ENCODE assay signal across 9 cellular contexts in genomic region chr11:119368121-119369034, GRCh38. TPM values are rescaled to one million over a fixed set of nuclear protein-coding genes. Genes with fewer than 3 reads are reported as not detected.
A peak's percentile ranks its signal among the peaks of the same experiment; 100 is the strongest.
DNase-seq lines count a peak whose midpoint lies in the region; ATAC-seq and TF ChIP-seq lines count a peak whose summit lies in the region.
"Had no signal": no experiment of that assay in that cellular context is flagged by ENCODE, and none has a peak within 500 bp of the region (broad histone marks: within the 10 kb centered on the region; RNA-seq: fewer than 3 reads in every experiment).

No MANE protein-coding gene starts in this region.

- TF ChIP-seq POLR2A in spleen (IDR thresholded peaks at IDR 0.05), result no peak

- H3K4me3 ChIP-seq in SK-N-MC (peak overlapping the region; percentile 59), hepatocyte (no peak overlapping the region), spleen (no peak overlapping the region)

- ATAC-seq in HG03460 (IDR thresholded peaks at IDR 0.05; ENCODE audit: unreplicated experiment), result no peak
- no peak for ATAC-seq in HG03342 (IDR thresholded peaks at IDR 0.05; ENCODE audit: unreplicated experiment)
- ATAC-seq in HG03378 (IDR thresholded peaks at IDR 0.05; ENCODE audit: unreplicated experiment), result no peak
- ATAC-seq: activated naive CD4-positive, alpha-beta T cell treated with anti-CD3 and anti-CD28 coated beads, Interleukin-2, amount 50 U/mL, for 72 hours had no signal

- H3K9ac ChIP-seq in SK-N-MC (ENCODE audit: insufficient read length), result peak overlapping the region; percentile 48

- no peaks in the 10 kb centered on the region for H3K9me3 ChIP-seq in SK-N-MC (ENCODE audit: low read depth, low read length)
- no peaks in the 10 kb centered on the region for H3K9me3 ChIP-seq in hepatocyte (ENCODE audit: low read depth)
- no peaks in the 10 kb centered on the region for H3K9me3 ChIP-seq in spleen

- H3K27ac ChIP-seq in SK-N-MC (peak overlapping the region; percentile 60; the same call in 1 of the 2 replicates), hepatocyte (peak overlapping the region; percentile 90), spleen (no peak overlapping the region)

- peak overlapping the region; percentile 61 for H3K4me2 ChIP-seq in hepatocyte

- no peaks in the 10 kb centered on the region for H3K27me3 ChIP-seq in hepatocyte
- H3K27me3 ChIP-seq in spleen (replicated peaks in 1 of 7), result peaks cover 0 to 94% (median 35%) of the 10 kb centered on the region in 7 donors

- no peaks in the 10 kb centered on the region for H3K79me2 ChIP-seq in hepatocyte

- H3K36me3 ChIP-seq in SK-N-MC (ENCODE audit: insufficient read depth, low read length), result no peaks in the 10 kb centered on the region
- no peaks in the 10 kb centered on the region for H3K36me3 ChIP-seq in hepatocyte (replicated peaks; ENCODE audit: insufficient read depth, low read depth)
- no peaks in the 10 kb centered on the region for H3K36me3 ChIP-seq in spleen

- 53% methylated on average over 17 of the region's 17 CpGs for WGBS in hepatocyte (ENCODE audit: low lambda C conversion rate, missing lambda C conversion rate)
- 71 to 77% (median 74%) methylated on average over 17 of the region's 17 CpGs for WGBS in spleen, 5 donors

- intact Hi-C loops in spleen (cut with DNase I; ENCODE audit: low total_unique reads), result no loop called here

- DNase-seq in LoVo (ENCODE audit: low spot score), result peak; percentile 86
- DNase-seq in SK-N-MC (ENCODE audit: low read depth, low spot score), result no peak
- DNase-seq in hepatocyte (ENCODE audit: low spot score), result peak; percentile 92
- peak; percentile 54 for DNase-seq in spleen
- no peak for DNase-seq in GM19240 (ENCODE audit: insufficient read length, low spot score)

- H3K9me2 ChIP-seq in hepatocyte (replicated peaks; ENCODE audit: insufficient read depth), result no peaks in the 10 kb centered on the region

- H4K20me1 ChIP-seq in hepatocyte (ENCODE audit: insufficient read depth, poor library complexity, severe bottlenecking), result no peaks in the 10 kb centered on the region

- TF ChIP-seq CTCF in hepatocyte (IDR thresholded peaks at IDR 0.05; ENCODE audit: poor library complexity) (no peak), spleen (IDR thresholded peaks at IDR 0.05 in 8 of 11, conservative IDR thresholded peaks at IDR 0.05 in 3 of 11) (no peak)

- peaks cover 64% of the 10 kb centered on the region for H3K4me1 ChIP-seq in hepatocyte (ENCODE audit: insufficient read depth)
- H3K4me1 ChIP-seq in spleen, result peaks cover 0 to 39% (median 13%) of the 10 kb centered on the region in 6 donors

- H2AFZ ChIP-seq in hepatocyte, result no peak overlapping the region

RNA-seq across cellular contexts. Expression of gene USP2, which starts 13.1 kb away (rescaled TPM):
- total RNA-seq in hepatocyte, result 7.3 and 8.1 TPM in 2 replicates
- 23.5 and 35.7 TPM in 2 replicates for polyA plus RNA-seq in hepatocyte
- total RNA-seq in spleen, result under 1 TPM; 0.28 to 0.88 (median 0.60) TPM
- polyA plus RNA-seq in spleen, result under 1 TPM; 0.15 to 0.58 (median 0.27) TPM

RNA-seq across cellular contexts. Expression of gene MFRP, which starts 21.9 kb away (rescaled TPM):
- 0.08 TPM in 1 of 2 replicates, not detected in the other for total RNA-seq in hepatocyte
- polyA plus RNA-seq in hepatocyte, result not detected in 2 replicates
- total RNA-seq in spleen, result under 1 TPM in 1 of 7 donors, not detected in 6; 0.16 TPM
- under 1 TPM; 0.02 to 0.03 (median 0.02) TPM for polyA plus RNA-seq in spleen
- total RNA-seq: activated naive CD4-positive, alpha-beta T cell treated with anti-CD3 and anti-CD28 coated beads, Interleukin-2, amount 50 U/mL, for 72 hours had no signal

RNA-seq across cellular contexts. Expression of gene C1QTNF5, which starts 27.7 kb away (rescaled TPM):
- total RNA-seq in hepatocyte, result 12.5 and 13.7 TPM in 2 replicates
- polyA plus RNA-seq in hepatocyte, result 18.0 and 23.6 TPM in 2 replicates
- 10 to 100 TPM; 21.3 to 55.0 (median 35.8) TPM for total RNA-seq in spleen
- 10 to 100 TPM; 10.3 to 29.0 (median 20.2) TPM for polyA plus RNA-seq in spleen
- total RNA-seq: activated naive CD4-positive, alpha-beta T cell treated with anti-CD3 and anti-CD28 coated beads, Interleukin-2, amount 50 U/mL, for 72 hours had no signal

RNA-seq across cellular contexts. Expression of gene RNF26, which starts 34.1 kb away (rescaled TPM):
- total RNA-seq in hepatocyte, result 15.5 and 15.8 TPM in 2 replicates
- 35.5 and 46.9 TPM in 2 replicates for polyA plus RNA-seq in hepatocyte
- total RNA-seq in spleen, result 10 to 100 TPM; 13.6 to 18.2 (median 16.5) TPM
- polyA plus RNA-seq in spleen, result 10 to 100 TPM in 2 of 3 donors, 1 to 10 TPM in 1; 8.6 to 13.2 (median 10.0) TPM

RNA-seq across cellular contexts. Expression of gene MCAM, which starts 51.4 kb away (rescaled TPM):
- 8.7 and 35.4 TPM in 2 replicates for total RNA-seq in hepatocyte
- 5.1 and 6.1 TPM in 2 replicates for polyA plus RNA-seq in hepatocyte
- total RNA-seq in spleen, result 100 to 1,000 TPM in 4 of 7 donors, 10 to 100 TPM in 3; 24.2 to 612 (median 139) TPM
- polyA plus RNA-seq in spleen, result 10 to 100 TPM; 10.3 to 19.3 (median 12.2) TPM

Comparison
In these comparisons a context has a peak if more than half of its experiments do, and no peak if none do; other contexts are left out.
1. DNase-seq: peak in LoVo (single experiment), hepatocyte (single experiment) and spleen (single experiment); none in SK-N-MC (single experiment) and GM19240 (single experiment).
2. H3K27ac ChIP-seq: peak in SK-N-MC (single experiment) and hepatocyte (single experiment); none in spleen (0 of 8).